ENCODE assay signal across 18 cellular contexts in genomic region chr11:28168718-28169117, GRCh38.
"Had no signal": no experiment of that assay in that cellular context is flagged by ENCODE, and none has a peak within 500 bp of the region (broad histone marks: within the 10 kb centered on the region; RNA-seq: fewer than 3 reads in every experiment).

No MANE protein-coding gene starts in this region.

- H3K27me3 Mint-ChIP-seq: naive B cell had no signal

- DNase-seq: cortex of kidney; dorsolateral prefrontal cortex; effector CD8-positive, alpha-beta T cell; heart left ventricle; hypothalamus; islet precursor cell; left ventricle myocardium inferior; mesenchymal stem cell; midbrain; naive B cell; posterior cingulate gyrus; sigmoid colon; stimulated activated CD4-positive, alpha-beta T cell treated with anti-CD3 and anti-CD28 coated beads, Interleukin-12 subunit alpha, Interleukin-12 subunit beta, amount 100 ng/mL, for 4 hours; stimulated activated naive CD4-positive, alpha-beta T cell treated with Interleukin-2 at 50 U/mL for 16 hours had no signal

- H3K4me3 ChIP-seq: dorsolateral prefrontal cortex, heart left ventricle, left ventricle myocardium inferior, lung, sigmoid colon, skin epidermis had no signal

- H3K36me3 ChIP-seq: sigmoid colon had no signal

- H3K27me3 ChIP-seq: dorsolateral prefrontal cortex, heart left ventricle, sigmoid colon had no signal

- H3K27ac ChIP-seq: dorsolateral prefrontal cortex, heart left ventricle, left ventricle myocardium inferior, sigmoid colon, skin epidermis had no signal

- ATAC-seq: heart left ventricle had no signal

- H3K4me3 Mint-ChIP-seq: naive B cell, neural crest cell had no signal

- FAIRE-seq: frontal cortex had no signal

- H3K4me1 ChIP-seq: heart left ventricle, left ventricle myocardium inferior, sigmoid colon had no signal
